1 cellular context compared by ENCODE assay signal in the genomic region with DNA sequence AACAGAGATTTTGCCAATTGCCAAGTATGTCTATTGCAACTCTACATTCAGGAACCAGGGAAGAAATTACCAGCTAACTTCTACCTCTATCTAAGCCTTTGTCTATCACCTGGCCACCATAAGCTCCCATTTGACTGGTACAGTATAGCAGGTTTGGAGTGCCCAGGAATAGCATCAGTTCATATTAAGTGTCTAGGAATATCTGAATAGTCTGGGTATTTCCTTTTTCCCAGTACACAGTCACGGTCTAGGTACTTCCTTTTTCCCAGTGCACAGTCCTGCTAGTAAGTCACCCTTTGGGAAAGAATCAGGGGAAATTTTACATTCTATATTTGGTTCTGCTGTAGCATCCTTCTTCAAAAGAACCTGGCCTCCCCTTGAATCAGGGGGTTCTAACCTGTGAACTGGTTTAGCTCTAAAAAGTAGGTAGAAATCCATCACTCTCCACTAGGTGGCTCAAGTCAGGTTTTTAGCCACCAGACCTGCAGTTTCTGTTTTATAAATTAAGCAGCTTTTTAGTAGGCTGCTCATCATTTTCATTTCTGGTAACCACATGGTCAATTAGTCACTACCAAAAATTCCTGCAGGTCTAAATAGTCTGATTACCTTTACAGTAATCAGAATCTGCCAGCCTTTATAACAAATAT.
A peak's percentile ranks its signal among the peaks of the same experiment; 100 is the strongest.
TF ChIP-seq lines count a peak whose summit lies in the region.

No MANE protein-coding gene starts in this region.

TF ChIP-seq in GM12878, 131 proteins besides CTCF, POLR2A, EP300 and RAD21:
- TF ChIP-seq, protein P1, sequence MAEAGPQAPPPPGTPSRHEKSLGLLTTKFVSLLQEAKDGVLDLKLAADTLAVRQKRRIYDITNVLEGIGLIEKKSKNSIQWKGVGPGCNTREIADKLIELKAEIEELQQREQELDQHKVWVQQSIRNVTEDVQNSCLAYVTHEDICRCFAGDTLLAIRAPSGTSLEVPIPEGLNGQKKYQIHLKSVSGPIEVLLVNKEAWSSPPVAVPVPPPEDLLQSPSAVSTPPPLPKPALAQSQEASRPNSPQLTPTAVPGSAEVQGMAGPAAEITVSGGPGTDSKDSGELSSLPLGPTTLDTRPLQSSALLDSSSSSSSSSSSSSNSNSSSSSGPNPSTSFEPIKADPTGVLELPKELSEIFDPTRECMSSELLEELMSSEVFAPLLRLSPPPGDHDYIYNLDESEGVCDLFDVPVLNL (IDR thresholded peaks at IDR 0.05; ENCODE audit: low read depth, low read length), result no peak
- TF ChIP-seq SMC3 (IDR thresholded peaks at IDR 0.05; ENCODE audit: borderline replicate concordance, low read length), result peak; percentile 74; the same call in 1 of the 2 replicates
